33 cellular contexts compared by ENCODE assay signal in the genomic region with DNA sequence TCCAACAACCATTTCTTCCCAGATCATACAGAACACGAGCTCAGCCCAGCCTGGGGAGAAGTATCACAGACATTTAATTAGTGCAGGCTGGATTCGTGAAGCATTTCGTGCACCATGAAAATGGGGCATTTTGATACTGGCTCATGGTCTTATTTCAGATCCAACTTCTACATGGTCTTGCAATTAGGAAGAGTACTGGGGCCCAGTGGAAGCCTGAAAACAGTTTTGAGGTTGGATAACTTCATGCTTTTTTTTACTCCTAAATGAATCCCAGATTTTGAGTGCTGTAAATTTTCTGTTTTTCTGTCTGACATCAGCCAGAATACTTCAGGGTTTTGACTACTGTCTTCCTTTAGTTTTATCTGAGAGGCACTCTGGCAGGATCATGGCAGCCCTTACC.
"Had no signal": no experiment of that assay in that cellular context is flagged by ENCODE, and none has a peak within 500 bp of the region (broad histone marks: within the 10 kb centered on the region; RNA-seq: fewer than 3 reads in every experiment).

No MANE protein-coding gene starts in this region.

- H3K27ac Mint-ChIP-seq: activated CD4-positive, alpha-beta memory T cell treated with anti-CD3 and anti-CD28 coated beads for 36 hours; activated CD4-positive, alpha-beta T cell treated with anti-CD3 and anti-CD28 coated beads for 36 hours; activated CD4-positive, alpha-beta T cell treated with anti-CD3 and anti-CD28 coated beads, Interleukin-2, amount 10 ng/mL, durations not matched to agents 24 days and 14 days; activated CD8-positive, alpha-beta memory T cell treated with anti-CD3 and anti-CD28 coated beads, Interleukin-2, amount 10 ng/mL, durations not matched to agents 7 days and 5 days; activated CD8-positive, alpha-beta T cell treated with anti-CD3 and anti-CD28 coated beads, Interleukin-2, amount 10 ng/mL, durations not matched to agents 7 days and 5 days; activated naive CD4-positive, alpha-beta T cell treated with anti-CD3 and anti-CD28 coated beads for 36 hours; activated naive CD4-positive, alpha-beta T cell treated with anti-CD3 and anti-CD28 coated beads, Interleukin-2, amount 50 U/mL, for 24 hours; activated naive CD8-positive, alpha-beta T cell treated with anti-CD3 and anti-CD28 coated beads, Interleukin-2, amount 10 ng/mL, durations not matched to agents 7 days and 5 days; activated T-helper 1 cell treated with anti-CD3 and anti-CD28 coated beads, Interleukin-12 subunit alpha, Interleukin-12 subunit beta, Interleukin-2, Interleukin-4 antibody, amounts not matched to agents 30 ng/mL and 10 ng/mL and 1 ng/mL, durations not matched to agents 14 hours and 24 hours and 36 hours; activated T-helper 2 cell treated with anti-CD3 and anti-CD28 coated beads, Interferon-gamma antibody, Interleukin-2, Interleukin-4, amounts not matched to agents 10 μg/mL and 5 μg/mL and 100 μg/mL, durations not matched to agents 14 hours and 24 hours and 36 hours; effector memory CD8-positive, alpha-beta T cell; T-cell; T-helper 1 cell treated with Interleukin-12 subunit alpha and Interleukin-12 subunit beta and Interleukin-4 antibody, amounts not matched to agents 30 μg/mL and 1 μg/mL, for 36 hours; T-helper 2 cell treated with Interferon-gamma antibody and Interleukin-4, amounts not matched to agents 5 μg/mL and 100 μg/mL, for 36 hours had no signal

- H3K36me3 ChIP-seq: ascending aorta, brain microvascular endothelial cell, esophagus squamous epithelium, gastrocnemius medialis, heart left ventricle had no signal

- ATAC-seq: activated CD4-positive, alpha-beta T cell treated with anti-CD3 and anti-CD28 coated beads for 36 hours; activated CD8-positive, alpha-beta memory T cell treated with anti-CD3 and anti-CD28 coated beads, Interleukin-2, amount 10 ng/mL, durations not matched to agents 7 days and 5 days; activated CD8-positive, alpha-beta T cell treated with anti-CD3 and anti-CD28 coated beads, Interleukin-2, amount 10 ng/mL, durations not matched to agents 7 days and 5 days; effector memory CD8-positive, alpha-beta T cell; foreskin keratinocyte; gastrocnemius medialis; heart left ventricle; T-cell had no signal

- DNase-seq: activated CD4-positive, alpha-beta memory T cell treated with anti-CD3 and anti-CD28 coated beads for 36 hours; activated CD4-positive, alpha-beta T cell treated with anti-CD3 and anti-CD28 coated beads for 36 hours; activated CD4-positive, alpha-beta T cell treated with anti-CD3 and anti-CD28 coated beads, Interleukin-2, amount 10 ng/mL, durations not matched to agents 24 days and 14 days; activated CD4-positive, CD25-positive, alpha-beta regulatory T cell; activated CD4-positive, CD25-positive, alpha-beta regulatory T cell treated with anti-CD3 and anti-CD28 coated beads, Interleukin-2, amount 50 U/mL, for 72 hours; activated CD8-positive, alpha-beta memory T cell treated with anti-CD3 and anti-CD28 coated beads, Interleukin-2, amount 10 ng/mL, durations not matched to agents 7 days and 5 days; activated CD8-positive, alpha-beta memory T cell treated with anti-CD3 and anti-CD28 coated beads, Interleukin-2, amount 50 U/mL, for 4 hours; activated CD8-positive, alpha-beta T cell treated with anti-CD3 and anti-CD28 coated beads, Interleukin-2, amount 10 ng/mL, durations not matched to agents 7 days and 5 days; activated effector memory CD4-positive, alpha-beta T cell treated with anti-CD3 and anti-CD28 coated beads, Interleukin-2, amount 50 U/mL, for 16 hours; activated naive CD4-positive, alpha-beta T cell treated with anti-CD3 and anti-CD28 coated beads for 36 hours; activated naive CD8-positive, alpha-beta T cell treated with anti-CD3 and anti-CD28 coated beads, Interleukin-2, amount 10 ng/mL, durations not matched to agents 7 days and 5 days; activated T-cell treated with anti-CD3 and anti-CD28 coated beads, Interleukin-2, amount 50 U/mL, for 1 hour; activated T-cell treated with anti-CD3 and anti-CD28 coated beads, Interleukin-2, amount 50 U/mL, for 48 hours; brain microvascular endothelial cell; cortex of kidney; dermis blood vessel endothelial cell; effector CD4-positive, alpha-beta T cell; effector memory CD8-positive, alpha-beta T cell; erythroblast; esophagus squamous epithelium; foreskin keratinocyte; gastrocnemius medialis; glutamatergic neuron; heart left ventricle; T-cell; T1000 had no signal

- H3K27me3 ChIP-seq: ascending aorta, brain microvascular endothelial cell, esophagus squamous epithelium, foreskin keratinocyte, gastrocnemius medialis, heart left ventricle had no signal

- H3K4me1 Mint-ChIP-seq: activated CD4-positive, alpha-beta T cell treated with anti-CD3 and anti-CD28 coated beads for 36 hours; activated CD4-positive, alpha-beta T cell treated with anti-CD3 and anti-CD28 coated beads, Interleukin-2, amount 10 ng/mL, durations not matched to agents 24 days and 14 days; activated CD8-positive, alpha-beta memory T cell treated with anti-CD3 and anti-CD28 coated beads, Interleukin-2, amount 10 ng/mL, durations not matched to agents 7 days and 5 days; activated naive CD4-positive, alpha-beta T cell treated with anti-CD3 and anti-CD28 coated beads, Interleukin-2, amount 50 U/mL, for 24 hours; activated naive CD8-positive, alpha-beta T cell treated with anti-CD3 and anti-CD28 coated beads, Interleukin-2, amount 10 ng/mL, durations not matched to agents 7 days and 5 days; central memory CD8-positive, alpha-beta T cell; T-cell had no signal

- H3K4me3 ChIP-seq: ascending aorta, esophagus squamous epithelium, gastrocnemius medialis, heart left ventricle had no signal

- H3K36me3 Mint-ChIP-seq: activated CD4-positive, alpha-beta memory T cell treated with anti-CD3 and anti-CD28 coated beads for 36 hours; activated CD8-positive, alpha-beta memory T cell treated with anti-CD3 and anti-CD28 coated beads, Interleukin-2, amount 10 ng/mL, durations not matched to agents 7 days and 5 days; activated naive CD4-positive, alpha-beta T cell treated with anti-CD3 and anti-CD28 coated beads, Interleukin-2, amount 50 U/mL, for 24 hours; activated naive CD8-positive, alpha-beta T cell treated with anti-CD3 and anti-CD28 coated beads, Interleukin-2, amount 10 ng/mL, durations not matched to agents 7 days and 5 days; T-cell had no signal

- H3K4me3 Mint-ChIP-seq: activated CD4-positive, alpha-beta memory T cell treated with anti-CD3 and anti-CD28 coated beads for 36 hours; activated CD4-positive, alpha-beta T cell treated with anti-CD3 and anti-CD28 coated beads for 36 hours; activated CD4-positive, alpha-beta T cell treated with anti-CD3 and anti-CD28 coated beads, Interleukin-2, amount 10 ng/mL, durations not matched to agents 24 days and 14 days; activated CD8-positive, alpha-beta memory T cell treated with anti-CD3 and anti-CD28 coated beads, Interleukin-2, amount 10 ng/mL, durations not matched to agents 7 days and 5 days; activated CD8-positive, alpha-beta T cell treated with anti-CD3 and anti-CD28 coated beads, Interleukin-2, amount 10 ng/mL, durations not matched to agents 7 days and 5 days; activated naive CD4-positive, alpha-beta T cell treated with anti-CD3 and anti-CD28 coated beads for 36 hours; activated naive CD4-positive, alpha-beta T cell treated with anti-CD3 and anti-CD28 coated beads, Interleukin-2, amount 50 U/mL, for 24 hours; activated naive CD8-positive, alpha-beta T cell treated with anti-CD3 and anti-CD28 coated beads, Interleukin-2, amount 10 ng/mL, durations not matched to agents 7 days and 5 days; activated T-helper 1 cell treated with anti-CD3 and anti-CD28 coated beads, Interleukin-12 subunit alpha, Interleukin-12 subunit beta, Interleukin-2, Interleukin-4 antibody, amounts not matched to agents 30 ng/mL and 10 ng/mL and 1 ng/mL, durations not matched to agents 14 hours and 24 hours and 36 hours; central memory CD8-positive, alpha-beta T cell; effector memory CD8-positive, alpha-beta T cell; T-cell; T-helper 1 cell treated with Interleukin-12 subunit alpha and Interleukin-12 subunit beta and Interleukin-4 antibody, amounts not matched to agents 30 μg/mL and 1 μg/mL, for 36 hours; T-helper 2 cell treated with Interferon-gamma antibody and Interleukin-4, amounts not matched to agents 5 μg/mL and 100 μg/mL, for 36 hours had no signal

- H3K9me3 ChIP-seq: ascending aorta, esophagus squamous epithelium, gastrocnemius medialis, heart left ventricle had no signal

- H3K9me3 Mint-ChIP-seq: activated CD4-positive, alpha-beta memory T cell treated with anti-CD3 and anti-CD28 coated beads for 36 hours; activated CD4-positive, alpha-beta T cell treated with anti-CD3 and anti-CD28 coated beads, Interleukin-2, amount 10 ng/mL, durations not matched to agents 24 days and 14 days; activated naive CD4-positive, alpha-beta T cell treated with anti-CD3 and anti-CD28 coated beads for 36 hours; activated naive CD4-positive, alpha-beta T cell treated with anti-CD3 and anti-CD28 coated beads, Interleukin-2, amount 50 U/mL, for 24 hours; activated naive CD8-positive, alpha-beta T cell treated with anti-CD3 and anti-CD28 coated beads, Interleukin-2, amount 10 ng/mL, durations not matched to agents 7 days and 5 days; activated T-helper 1 cell treated with anti-CD3 and anti-CD28 coated beads, Interleukin-12 subunit alpha, Interleukin-12 subunit beta, Interleukin-2, Interleukin-4 antibody, amounts not matched to agents 30 ng/mL and 10 ng/mL and 1 ng/mL, durations not matched to agents 14 hours and 24 hours and 36 hours; activated T-helper 2 cell treated with anti-CD3 and anti-CD28 coated beads, Interferon-gamma antibody, Interleukin-2, Interleukin-4, amounts not matched to agents 10 μg/mL and 5 μg/mL and 100 μg/mL, durations not matched to agents 14 hours and 24 hours and 36 hours; central memory CD8-positive, alpha-beta T cell; effector memory CD8-positive, alpha-beta T cell; T-helper 1 cell treated with Interleukin-12 subunit alpha and Interleukin-12 subunit beta and Interleukin-4 antibody, amounts not matched to agents 30 μg/mL and 1 μg/mL, for 36 hours; T-helper 2 cell treated with Interferon-gamma antibody and Interleukin-4, amounts not matched to agents 5 μg/mL and 100 μg/mL, for 36 hours had no signal

- H3K27ac ChIP-seq: ascending aorta, brain microvascular endothelial cell, esophagus squamous epithelium, foreskin keratinocyte, gastrocnemius medialis, heart left ventricle had no signal
